25 cellular contexts compared by ENCODE assay signal in genomic region chr6:36860126-36860525, GRCh38.
"Had no signal": no experiment of that assay in that cellular context is flagged by ENCODE, and none has a peak within 500 bp of the region (broad histone marks: within the 10 kb centered on the region; RNA-seq: fewer than 3 reads in every experiment).

No MANE protein-coding gene starts in this region.

- ATAC-seq: left colon; left ventricle myocardium superior; lower lobe of right lung; natural killer cell; pancreas; stimulated activated memory B cell treated with anti-CD40 and anti-IgM and Interleukin-4, amounts not matched to agents 10 μg/mL and 1 μg/mL and 100 μg/mL, for 72 hours; stimulated activated naive CD8-positive, alpha-beta T cell treated with anti-CD3 and anti-CD28 coated beads, Interleukin-15, Interleukin-2, amounts not matched to agents 100 U/mL and 50 U/mL, for 24 hours had no signal

- DNase-seq: effector CD8-positive, alpha-beta T cell; erythroblast; esophagus squamous epithelium; foreskin melanocyte; glutamatergic neuron; hypothalamus; immature natural killer cell; islet precursor cell; kidney glomerular epithelial cell; left colon; left ventricle myocardium superior; lower lobe of right lung; natural killer cell; occipital lobe; sigmoid colon; stimulated activated CD4-positive, alpha-beta T cell treated with anti-CD3 and anti-CD28 coated beads, Interleukin-2, amount 100 ng/mL, for 24 hours; stimulated activated CD4-positive, alpha-beta T cell treated with anti-CD3 and anti-CD28 coated beads, Interleukin-4, amount 100 ng/mL, for 4 hours; stimulated activated naive CD8-positive, alpha-beta T cell treated with anti-CD3 and anti-CD28 coated beads, Interleukin-15, Interleukin-2, amounts not matched to agents 100 U/mL and 50 U/mL, for 24 hours; substantia nigra; testis; upper lobe of left lung had no signal

- H3K4me3 Mint-ChIP-seq: immature natural killer cell; memory B cell; natural killer cell; stimulated activated memory B cell treated with anti-CD40 and anti-IgM and Interleukin-4, amounts not matched to agents 10 μg/mL and 1 μg/mL and 100 μg/mL, for 72 hours had no signal

- H3K27me3 Mint-ChIP-seq: memory B cell; stimulated activated memory B cell treated with anti-CD40 and anti-IgM and Interleukin-4, amounts not matched to agents 10 μg/mL and 1 μg/mL and 100 μg/mL, for 72 hours had no signal

- H3K27me3 ChIP-seq: esophagus squamous epithelium, pancreas, sigmoid colon, testis, tibial nerve, upper lobe of left lung had no signal

- H3K9me3 ChIP-seq: esophagus squamous epithelium, lower lobe of right lung, pancreas, sigmoid colon, testis, tibial nerve, upper lobe of left lung had no signal

- H3K27ac ChIP-seq: esophagus squamous epithelium, lower lobe of right lung, pancreas, sigmoid colon, testis, tibial nerve, upper lobe of left lung had no signal

- H3K4me3 ChIP-seq: esophagus squamous epithelium, lower lobe of right lung, pancreas, sigmoid colon, testis, tibial nerve, upper lobe of left lung had no signal

- H3K4me1 ChIP-seq: pancreas, tibial nerve, upper lobe of left lung had no signal

- H3K9me3 Mint-ChIP-seq: immature natural killer cell; memory B cell; natural killer cell; stimulated activated memory B cell treated with anti-CD40 and anti-IgM and Interleukin-4, amounts not matched to agents 10 μg/mL and 1 μg/mL and 100 μg/mL, for 72 hours had no signal

- H3K27ac Mint-ChIP-seq: memory B cell; natural killer cell; stimulated activated memory B cell treated with anti-CD40 and anti-IgM and Interleukin-4, amounts not matched to agents 10 μg/mL and 1 μg/mL and 100 μg/mL, for 72 hours had no signal
